ENCODE assay signal across 18 cellular contexts in genomic region chr17:69175262-69175811, GRCh38. TPM values are rescaled to one million over a fixed set of nuclear protein-coding genes. Genes with fewer than 3 reads are reported as not detected.
DNase-seq lines count a peak whose midpoint lies in the region; FAIRE-seq and TF ChIP-seq lines count a peak whose summit lies in the region.
"Had no signal": no experiment of that assay in that cellular context is flagged by ENCODE, and none has a peak within 500 bp of the region (broad histone marks: within the 10 kb centered on the region; RNA-seq: fewer than 3 reads in every experiment).

No MANE protein-coding gene starts in this region.

- intact Hi-C loops in A673 (cut with micrococcal nuclease; ENCODE audit: unreplicated experiment), result no loop called here

- H3K36me3 Mint-ChIP-seq in HFFc6 (ENCODE audit: low read depth), result no peaks in the 10 kb centered on the region
- no peaks in the 10 kb centered on the region for H3K36me3 Mint-ChIP-seq in astrocyte (ENCODE audit: low read depth, unreplicated experiment)
- no peaks in the 10 kb centered on the region for H3K36me3 Mint-ChIP-seq in glutamatergic neuron (ENCODE audit: unreplicated experiment)
- H3K36me3 Mint-ChIP-seq in activated naive CD8-positive, alpha-beta T cell treated with anti-CD3 and anti-CD28 coated beads for 36 hours, result peaks cover 3% of the 10 kb centered on the region

- H3K27ac Mint-ChIP-seq in HFFc6 (peak overlapping the region; percentile 72; the same call in 1 of the 2 replicates), astrocyte (ENCODE audit: unreplicated experiment) (no peak overlapping the region), glutamatergic neuron (ENCODE audit: unreplicated experiment) (peak overlapping the region; percentile 14)
- H3K27ac Mint-ChIP-seq in activated naive CD8-positive, alpha-beta T cell treated with anti-CD3 and anti-CD28 coated beads for 36 hours, result no peak overlapping the region
- H3K27ac Mint-ChIP-seq: CD4-positive, alpha-beta T cell had no signal

- DNase-seq in A673 (ENCODE audit: low spot score) (no peak), HFFc6 (no peak), astrocyte (ENCODE audit: low read depth) (no peak), glutamatergic neuron (no peak), NCI-H1417 (lab: John Stamatoyannopoulos, UW) (no peak)
- no peak for DNase-seq in stimulated activated CD4-positive, alpha-beta T cell treated with anti-CD3 and anti-CD28 coated beads, Interleukin-4, amount 100 ng/mL, for 4 hours
- no peak for DNase-seq in activated naive CD8-positive, alpha-beta T cell treated with anti-CD3 and anti-CD28 coated beads for 36 hours
- no peak for DNase-seq in activated CD4-positive, alpha-beta T cell treated with anti-CD3 and anti-CD28 coated beads for 4 hours
- DNase-seq: CD4-positive, alpha-beta T cell; GF-D8; KG1; NCI-H1092; NCI-H1694 treated with DMSO at 0.1 percent for 48 hours; NCI-H510A; NCI-H82 had no signal

- no peaks in the 10 kb centered on the region for H3K36me3 ChIP-seq in A673 (ENCODE audit: insufficient read depth, low read length, poor library complexity, severe bottlenecking)
- no peaks in the 10 kb centered on the region for H3K36me3 ChIP-seq in astrocyte (ENCODE audit: insufficient read depth, low read length)

- TSS peak; percentile 73 for BruUV-seq in A673 (replicated peaks; lab: Mats Ljungman, UMichigan)

- no peaks in the 10 kb centered on the region for H3K79me2 ChIP-seq in astrocyte (ENCODE audit: insufficient read depth, low read length)

- no peak overlapping the region for H3K9ac ChIP-seq in astrocyte (ENCODE audit: low read length)

- H3K9me3 ChIP-seq in A673 (ENCODE audit: low read depth, low read length, poor library complexity, severe bottlenecking) (no peaks in the 10 kb centered on the region), astrocyte (ENCODE audit: insufficient read depth, low read depth, low read length) (no peaks in the 10 kb centered on the region)

- no peak overlapping the region for H3K27ac ChIP-seq in A673 (ENCODE audit: low read depth, low read length, poor library complexity, severe bottlenecking)
- peak overlapping the region; percentile 66 for H3K27ac ChIP-seq in astrocyte (ENCODE audit: low read depth, low read length)

- H2AFZ ChIP-seq in astrocyte (ENCODE audit: low read depth, low read length), result no peak overlapping the region

- POLR2A ChIA-PET in A673 (lab: Charles Lee; ENCODE audit: low non-redundant PET), result no interaction called here

- H3K4me1 ChIP-seq in A673 (ENCODE audit: insufficient read depth, low read length, poor library complexity, severe bottlenecking) (peaks cover 11% of the 10 kb centered on the region), astrocyte (ENCODE audit: insufficient read depth, low read length) (peaks cover 8% of the 10 kb centered on the region)

- H3K4me3 ChIP-seq in A673 (ENCODE audit: low read depth, low read length, poor library complexity, severe bottlenecking) (no peak overlapping the region), astrocyte (ENCODE audit: insufficient read depth, low read depth, low read length) (no peak overlapping the region)

- H3K4me2 ChIP-seq in astrocyte (ENCODE audit: low read length), result peak overlapping the region; percentile 59

- CTCF ChIA-PET in A673 (lab: Charles Lee), result no interaction called here

- H3K4me1 Mint-ChIP-seq in HFFc6 (ENCODE audit: low read depth), result peaks cover 31% of the 10 kb centered on the region
- H3K4me1 Mint-ChIP-seq in astrocyte (ENCODE audit: low read depth, unreplicated experiment), result peaks cover 7% of the 10 kb centered on the region
- peaks cover 2% of the 10 kb centered on the region for H3K4me1 Mint-ChIP-seq in glutamatergic neuron (ENCODE audit: low read depth, unreplicated experiment)
- H3K4me1 Mint-ChIP-seq in activated naive CD8-positive, alpha-beta T cell treated with anti-CD3 and anti-CD28 coated beads for 36 hours, result no peaks in the 10 kb centered on the region

- H3K4me3 Mint-ChIP-seq in HFFc6 (no peak overlapping the region; the same call in 1 of the 2 replicates), astrocyte (ENCODE audit: unreplicated experiment) (no peak overlapping the region), glutamatergic neuron (ENCODE audit: unreplicated experiment) (no peak overlapping the region)
- no peak overlapping the region for H3K4me3 Mint-ChIP-seq in activated naive CD8-positive, alpha-beta T cell treated with anti-CD3 and anti-CD28 coated beads for 36 hours
- H3K4me3 Mint-ChIP-seq: CD4-positive, alpha-beta T cell had no signal

- TF ChIP-seq CTCF in A673 (conservative IDR thresholded peaks at IDR 0.05; ENCODE audit: low read depth, low read length) (no peak), HFFc6 (IDR thresholded peaks at IDR 0.05) (no peak), astrocyte (IDR thresholded peaks at IDR 0.05; ENCODE audit: insufficient read depth, low read depth, low read length) (no peak), glutamatergic neuron (IDR thresholded peaks at IDR 0.05; ENCODE audit: partially characterized antibody, unreplicated experiment) (no peak)

- H3K9me3 Mint-ChIP-seq in HFFc6 (no peaks in the 10 kb centered on the region), astrocyte (ENCODE audit: unreplicated experiment) (no peaks in the 10 kb centered on the region), glutamatergic neuron (ENCODE audit: unreplicated experiment) (no peaks in the 10 kb centered on the region)
- no peaks in the 10 kb centered on the region for H3K9me3 Mint-ChIP-seq in activated naive CD8-positive, alpha-beta T cell treated with anti-CD3 and anti-CD28 coated beads for 36 hours
- H3K9me3 Mint-ChIP-seq: CD4-positive, alpha-beta T cell had no signal

- no peaks in the 10 kb centered on the region for H3K27me3 Mint-ChIP-seq in HFFc6 (ENCODE audit: insufficient read depth)
- no peaks in the 10 kb centered on the region for H3K27me3 Mint-ChIP-seq in astrocyte (ENCODE audit: low read depth, unreplicated experiment)
- H3K27me3 Mint-ChIP-seq in glutamatergic neuron (ENCODE audit: unreplicated experiment), result no peaks in the 10 kb centered on the region
- no peaks in the 10 kb centered on the region for H3K27me3 Mint-ChIP-seq in activated naive CD8-positive, alpha-beta T cell treated with anti-CD3 and anti-CD28 coated beads for 36 hours
- H3K27me3 Mint-ChIP-seq: CD4-positive, alpha-beta T cell had no signal

- no peaks in the 10 kb centered on the region for H4K20me1 ChIP-seq in astrocyte (ENCODE audit: insufficient read depth, low read length)

- no peak for FAIRE-seq in astrocyte (lab: Jason Lieb, UNC)
- FAIRE-seq: A204.1, D721Med had no signal

- H3K27me3 ChIP-seq in A673 (replicated peaks; ENCODE audit: insufficient read depth, low read depth, low read length, poor library complexity), result no peaks in the 10 kb centered on the region
- no peaks in the 10 kb centered on the region for H3K27me3 ChIP-seq in astrocyte (ENCODE audit: insufficient read depth, low read length)

RNA-seq across cellular contexts. Expression of gene ABCA6, which starts 33.6 kb away (rescaled TPM):
- total RNA-seq in A673 (2021), result 2.1 and 3.5 TPM in 2 replicates
- under 1 TPM in 1 of 6 experiments, not detected in 5; 0.07 TPM for total RNA-seq in HFFc6 (2021; fragmentation: NEBNext Ultra II Directional; extraction: Animal tissue kit (Norgen Biotek cat#: 25700))
- not detected in 2 replicates for total RNA-seq in astrocyte
- total RNA-seq in glutamatergic neuron (ENCODE audit: unreplicated experiment), result 1.6 TPM
- under 1 TPM; 0.10 to 0.23 TPM for total RNA-seq in activated naive CD8-positive, alpha-beta T cell treated with anti-CD3 and anti-CD28 coated beads for 36 hours
- total RNA-seq: M059J had no signal

RNA-seq across cellular contexts. Expression of gene ABCA10, which starts 53.3 kb away (rescaled TPM):
- total RNA-seq in A673 (2021) (0.42 and 0.47 TPM in 2 replicates), astrocyte (0.20 and 0.75 TPM in 2 replicates), glutamatergic neuron (ENCODE audit: unreplicated experiment) (4.2 TPM)
- under 1 TPM in 3 of 6 experiments, not detected in 3; 0.03 to 0.17 (median 0.07) TPM for total RNA-seq in HFFc6 (2021; fragmentation: NEBNext Ultra II Directional; extraction: Animal tissue kit (Norgen Biotek cat#: 25700))
- total RNA-seq in activated naive CD8-positive, alpha-beta T cell treated with anti-CD3 and anti-CD28 coated beads for 36 hours, result under 1 TPM; 0.12 to 0.41 TPM
- total RNA-seq: M059J had no signal

Comparison
In these comparisons a context has a peak if more than half of its experiments do, and no peak if none do; other contexts are left out.
1. H3K27ac Mint-ChIP-seq: peak in HFFc6 (single experiment) and glutamatergic neuron (single experiment); none in astrocyte (single experiment) and activated naive CD8-positive, alpha-beta T cell treated with anti-CD3 and anti-CD28 coated beads for 36 hours (single experiment).